ENCODE assay signal across 6 cellular contexts in genomic region chr4:115629270-115629669, GRCh38.
"Had no signal": no experiment of that assay in that cellular context is flagged by ENCODE, and none has a peak within 500 bp of the region (broad histone marks: within the 10 kb centered on the region; RNA-seq: fewer than 3 reads in every experiment).

No MANE protein-coding gene starts in this region.

- H3K4me3 ChIP-seq: GM23338 had no signal

- ATAC-seq: GM23338, HepG2 had no signal

- H3K4me2 ChIP-seq: GM23338 had no signal

- H2AFZ ChIP-seq: GM23338 had no signal

- H3K27ac ChIP-seq: HL-60 had no signal

- DNase-seq: H9, HCEC 1CT, KBM-7 had no signal
